19 cellular contexts compared by ENCODE assay signal in the genomic region with DNA sequence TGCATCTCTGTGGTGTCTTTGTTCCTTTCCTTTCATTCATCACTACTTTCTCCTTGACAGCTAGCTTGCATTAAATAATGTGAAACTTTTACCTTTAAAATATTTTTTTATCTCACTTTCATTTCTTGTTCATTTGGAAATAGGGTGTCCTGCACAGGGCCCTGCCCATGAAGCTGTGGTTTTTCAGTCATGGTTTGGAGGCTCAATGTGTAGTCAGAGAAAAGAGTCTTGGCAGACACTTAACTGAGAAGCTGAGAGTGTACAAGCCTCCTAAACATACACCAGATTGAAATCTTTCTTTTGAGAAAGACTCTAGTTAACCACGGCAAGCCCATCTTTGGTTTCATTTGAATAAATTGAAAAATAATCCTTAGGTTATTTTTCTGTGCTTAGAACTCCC.
"Had no signal": no experiment of that assay in that cellular context is flagged by ENCODE, and none has a peak within 500 bp of the region (broad histone marks: within the 10 kb centered on the region; RNA-seq: fewer than 3 reads in every experiment).

No MANE protein-coding gene starts in this region.

- H3K27ac Mint-ChIP-seq: activated CD4-positive, alpha-beta memory T cell treated with anti-CD3 and anti-CD28 coated beads for 36 hours; activated naive CD8-positive, alpha-beta T cell; T-helper 2 cell treated with Interferon-gamma antibody and Interleukin-4, amounts not matched to agents 5 μg/mL and 100 μg/mL, for 36 hours had no signal

- H3K27me3 ChIP-seq: ascending aorta, gastroesophageal sphincter, hepatocyte, right lobe of liver had no signal

- H3K9me3 Mint-ChIP-seq: activated CD4-positive, alpha-beta memory T cell treated with anti-CD3 and anti-CD28 coated beads for 36 hours; activated T-cell treated with anti-CD3 and anti-CD28 coated beads, Interleukin-2, amount 50 U/mL, for 4 hours; stimulated activated naive B cell treated with anti-CD40 and anti-IgM and Interleukin-4, amounts not matched to agents 10 μg/mL and 1 μg/mL and 100 μg/mL, for 72 hours; T-helper 2 cell treated with Interferon-gamma antibody and Interleukin-4, amounts not matched to agents 5 μg/mL and 100 μg/mL, for 36 hours had no signal

- H3K4me2 ChIP-seq: hepatocyte had no signal

- H3K27ac ChIP-seq: ascending aorta, coronary artery, gastroesophageal sphincter, hepatocyte, lower lobe of right lung, prostate gland, right lobe of liver had no signal

- ATAC-seq: activated T-cell treated with anti-CD3 and anti-CD28 coated beads, Interleukin-2, amount 50 U/mL, for 4 hours; gastroesophageal sphincter; lower lobe of right lung; naive thymus-derived CD4-positive, alpha-beta T cell; right lobe of liver had no signal

- H3K4me1 ChIP-seq: ascending aorta, gastroesophageal sphincter, lower lobe of right lung, prostate gland, right lobe of liver had no signal

- H3K9me3 ChIP-seq: ascending aorta, gastroesophageal sphincter, lower lobe of right lung, prostate gland, right lobe of liver had no signal

- DNase-seq: activated CD4-positive, alpha-beta memory T cell treated with anti-CD3 and anti-CD28 coated beads for 36 hours; activated CD4-positive, alpha-beta T cell treated with anti-CD3 and anti-CD28 coated beads for 1 hour; activated effector memory CD4-positive, alpha-beta T cell treated with anti-CD3 and anti-CD28 coated beads, Interleukin-2, amount 50 U/mL, for 16 hours; activated T-cell treated with anti-CD3 and anti-CD28 coated beads, Interleukin-2, amount 50 U/mL, for 4 hours; effector memory CD4-positive, alpha-beta T cell; lower lobe of right lung; naive thymus-derived CD4-positive, alpha-beta T cell; right lobe of liver; stimulated activated naive B cell treated with anti-CD40 and anti-IgM and Interleukin-4, amounts not matched to agents 10 μg/mL and 1 μg/mL and 100 μg/mL, for 72 hours; substantia nigra; SW 1271; trophoblast cell had no signal

- H3K27me3 Mint-ChIP-seq: activated CD4-positive, alpha-beta memory T cell treated with anti-CD3 and anti-CD28 coated beads for 36 hours; activated naive CD8-positive, alpha-beta T cell; naive thymus-derived CD4-positive, alpha-beta T cell; stimulated activated naive B cell treated with anti-CD40 and anti-IgM and Interleukin-4, amounts not matched to agents 10 μg/mL and 1 μg/mL and 100 μg/mL, for 72 hours had no signal

- H3K79me2 ChIP-seq: hepatocyte had no signal

- H3K4me3 ChIP-seq: ascending aorta, coronary artery, gastroesophageal sphincter, hepatocyte, lower lobe of right lung, prostate gland, right lobe of liver had no signal

- H3K36me3 ChIP-seq: prostate gland, right lobe of liver had no signal

- H2AFZ ChIP-seq: hepatocyte had no signal

- H3K36me3 Mint-ChIP-seq: stimulated activated naive B cell treated with anti-CD40 and anti-IgM and Interleukin-4, amounts not matched to agents 10 μg/mL and 1 μg/mL and 100 μg/mL, for 72 hours had no signal
